In genomic region chr2:203685081-203685621, GRCh38 we compare ENCODE assay signal across 11 cellular contexts. TPM values are rescaled to one million over a fixed set of nuclear protein-coding genes. Genes with fewer than 3 reads are reported as not detected.
DNase-seq lines count a peak whose midpoint lies in the region; ATAC-seq and TF ChIP-seq lines count a peak whose summit lies in the region.
"Had no signal": no experiment of that assay in that cellular context is flagged by ENCODE, and none has a peak within 500 bp of the region (broad histone marks: within the 10 kb centered on the region; RNA-seq: fewer than 3 reads in every experiment).

No MANE protein-coding gene starts in this region.

- no peaks in the 10 kb centered on the region for H3K27me3 ChIP-seq in adrenal gland
- H3K27me3 ChIP-seq in gastroesophageal sphincter = no peaks in the 10 kb centered on the region
- H3K27me3 ChIP-seq in sigmoid colon = no peaks in the 10 kb centered on the region
- H3K27me3 ChIP-seq: colonic mucosa, neural progenitor cell had no signal

- TF ChIP-seq POLR2A in adrenal gland (IDR thresholded peaks at IDR 0.05) (no peak), gastroesophageal sphincter (IDR thresholded peaks at IDR 0.05) (no peak), sigmoid colon (IDR thresholded peaks at IDR 0.05) (no peak)

- peaks cover 7% of the 10 kb centered on the region for H3K9me3 Mint-ChIP-seq in activated CD4-positive, alpha-beta T cell treated with anti-CD3 and anti-CD28 coated beads, Interleukin-2, amount 10 ng/mL, durations not matched to agents 7 days and 5 days
- no peaks in the 10 kb centered on the region for H3K9me3 Mint-ChIP-seq in CD14-positive monocyte
- H3K9me3 Mint-ChIP-seq in T-helper 2 cell treated with Interferon-gamma antibody and Interleukin-4, amounts not matched to agents 5 μg/mL and 100 μg/mL, for 36 hours = peaks cover 3% of the 10 kb centered on the region

- peak; percentile 56 for ATAC-seq in gastroesophageal sphincter

- H3K36me3 ChIP-seq in adrenal gland (replicated peaks in 1 of 2) = no peaks in the 10 kb centered on the region
- H3K36me3 ChIP-seq in gastroesophageal sphincter = no peaks in the 10 kb centered on the region
- no peaks in the 10 kb centered on the region for H3K36me3 ChIP-seq in sigmoid colon
- H3K36me3 ChIP-seq: colonic mucosa, neural progenitor cell had no signal

- peaks cover 2% of the 10 kb centered on the region for H3K27me3 Mint-ChIP-seq in activated CD4-positive, alpha-beta T cell treated with anti-CD3 and anti-CD28 coated beads, Interleukin-2, amount 10 ng/mL, durations not matched to agents 7 days and 5 days
- H3K27me3 Mint-ChIP-seq in CD14-positive monocyte (ENCODE audit: low read depth in 3 of 3) = no peaks in the 10 kb centered on the region
- no peaks in the 10 kb centered on the region for H3K27me3 Mint-ChIP-seq in T-helper 2 cell treated with Interferon-gamma antibody and Interleukin-4, amounts not matched to agents 5 μg/mL and 100 μg/mL, for 36 hours (ENCODE audit: low read depth)

- TF ChIP-seq EP300 in gastroesophageal sphincter (IDR thresholded peaks at IDR 0.05) (no peak), sigmoid colon (IDR thresholded peaks at IDR 0.05) (no peak)

- no peaks in the 10 kb centered on the region for H3K9me3 ChIP-seq in adrenal gland (replicated peaks in 1 of 3)
- no peaks in the 10 kb centered on the region for H3K9me3 ChIP-seq in gastroesophageal sphincter
- H3K9me3 ChIP-seq in sigmoid colon = no peaks in the 10 kb centered on the region
- H3K9me3 ChIP-seq: colonic mucosa had no signal

- WGBS in adrenal gland, 4 donors = 60 to 74% (median 68%) methylated on average over 5 of the region's 5 CpGs
- 43 to 49% methylated on average over 5 of the region's 5 CpGs for WGBS in gastroesophageal sphincter (ENCODE audit: low coverage in 1 of 2), 2 donors
- 84 to 87% methylated on average over 5 of the region's 5 CpGs for WGBS in sigmoid colon, 2 donors

- peak overlapping the region in 4 of 5 donors; percentile 41 to 91 (median 66) for H3K27ac ChIP-seq in adrenal gland
- H3K27ac ChIP-seq in gastroesophageal sphincter = peak overlapping the region; percentile 56 to 72 (median 58)
- peak overlapping the region; percentile 21 to 76 (median 32) for H3K27ac ChIP-seq in sigmoid colon
- H3K27ac ChIP-seq: colonic mucosa, neural progenitor cell had no signal

- DNase-seq in Daoy (ENCODE audit: low read depth) = peak; percentile 72
- peak in 2 of 7 donors; percentile 19 to 33 for DNase-seq in adrenal gland
- no peak for DNase-seq in sigmoid colon
- no peak for DNase-seq in activated CD4-positive, alpha-beta T cell treated with anti-CD3 and anti-CD28 coated beads, Interleukin-2, amount 10 ng/mL, durations not matched to agents 7 days and 5 days
- no peak for DNase-seq in NCI-H2171 (lab: John Stamatoyannopoulos, UW)
- no peak for DNase-seq in CD14-positive monocyte (ENCODE audit: low spot score)
- no peak for DNase-seq in T-helper 2 cell treated with Interferon-gamma antibody and Interleukin-4, amounts not matched to agents 5 μg/mL and 100 μg/mL, for 36 hours (ENCODE audit: low spot score)
- DNase-seq: colonic mucosa, NCI-H2227 treated with DMSO at 0.1 percent for 48 hours had no signal

- H3K4me1 Mint-ChIP-seq in activated CD4-positive, alpha-beta T cell treated with anti-CD3 and anti-CD28 coated beads, Interleukin-2, amount 10 ng/mL, durations not matched to agents 7 days and 5 days = peaks cover 31% of the 10 kb centered on the region
- H3K4me1 Mint-ChIP-seq in CD14-positive monocyte = peaks cover 60% of the 10 kb centered on the region
- peaks cover 28% of the 10 kb centered on the region for H3K4me1 Mint-ChIP-seq in T-helper 2 cell treated with Interferon-gamma antibody and Interleukin-4, amounts not matched to agents 5 μg/mL and 100 μg/mL, for 36 hours (ENCODE audit: low read depth)

- CTCF ChIA-PET in activated CD4-positive, alpha-beta T cell treated with anti-CD3 and anti-CD28 coated beads, Interleukin-2, amount 10 ng/mL, durations not matched to agents 7 days and 5 days (lab: Charles Lee) = interaction anchor here (0.6 kb wide), 1 partner anchor 163 kb away, joined by 4 read pairs; no protein-coding TSS in a partner anchor

- no peak overlapping the region for H3K27ac Mint-ChIP-seq in activated CD4-positive, alpha-beta T cell treated with anti-CD3 and anti-CD28 coated beads, Interleukin-2, amount 10 ng/mL, durations not matched to agents 7 days and 5 days
- H3K27ac Mint-ChIP-seq in CD14-positive monocyte = no peak overlapping the region
- H3K27ac Mint-ChIP-seq in T-helper 2 cell treated with Interferon-gamma antibody and Interleukin-4, amounts not matched to agents 5 μg/mL and 100 μg/mL, for 36 hours = no peak overlapping the region
- H3K27ac Mint-ChIP-seq: neural progenitor cell had no signal

- TF ChIP-seq CTCF in adrenal gland (IDR thresholded peaks at IDR 0.05) (no peak), gastroesophageal sphincter (IDR thresholded peaks at IDR 0.05) (no peak), sigmoid colon (IDR thresholded peaks at IDR 0.05) (no peak), CD14-positive monocyte (IDR thresholded peaks at IDR 0.05) (no peak)

- POLR2A ChIA-PET in activated CD4-positive, alpha-beta T cell treated with anti-CD3 and anti-CD28 coated beads, Interleukin-2, amount 10 ng/mL, durations not matched to agents 7 days and 5 days (lab: Charles Lee) = no interaction called here

- no peak overlapping the region for H3K4me3 Mint-ChIP-seq in activated CD4-positive, alpha-beta T cell treated with anti-CD3 and anti-CD28 coated beads, Interleukin-2, amount 10 ng/mL, durations not matched to agents 7 days and 5 days
- H3K4me3 Mint-ChIP-seq in CD14-positive monocyte = no peak overlapping the region
- no peak overlapping the region for H3K4me3 Mint-ChIP-seq in T-helper 2 cell treated with Interferon-gamma antibody and Interleukin-4, amounts not matched to agents 5 μg/mL and 100 μg/mL, for 36 hours
- H3K4me3 Mint-ChIP-seq: neural progenitor cell had no signal

- H3K4me1 ChIP-seq in adrenal gland (replicated peaks in 1 of 2) (peaks cover under 1 to 80% of the 10 kb centered on the region in 2 donors), gastroesophageal sphincter (peaks cover 11 to 78% (median 34%) of the 10 kb centered on the region in 3 donors), sigmoid colon (peaks cover 0 to 33% (median 26%) of the 10 kb centered on the region in 4 donors)
- H3K4me1 ChIP-seq: colonic mucosa had no signal

- H3K36me3 Mint-ChIP-seq in activated CD4-positive, alpha-beta T cell treated with anti-CD3 and anti-CD28 coated beads, Interleukin-2, amount 10 ng/mL, durations not matched to agents 7 days and 5 days (ENCODE audit: low read depth) = peaks cover 5% of the 10 kb centered on the region
- no peaks in the 10 kb centered on the region for H3K36me3 Mint-ChIP-seq in CD14-positive monocyte
- no peaks in the 10 kb centered on the region for H3K36me3 Mint-ChIP-seq in T-helper 2 cell treated with Interferon-gamma antibody and Interleukin-4, amounts not matched to agents 5 μg/mL and 100 μg/mL, for 36 hours (ENCODE audit: low read depth)

- intact Hi-C loops in adrenal gland (cut with DNase I) (no loop called here), sigmoid colon (cut with DNase I) (no loop called here), CD14-positive monocyte (cut with micrococcal nuclease) (no loop called here)

- no peak overlapping the region for H3K4me3 ChIP-seq in adrenal gland
- no peak overlapping the region for H3K4me3 ChIP-seq in gastroesophageal sphincter
- H3K4me3 ChIP-seq in sigmoid colon = no peak overlapping the region
- H3K4me3 ChIP-seq: colonic mucosa, neural progenitor cell had no signal

RNA-seq across cellular contexts. Expression of gene CD28, which starts 21.3 kb away (rescaled TPM):
- not detected in 2 replicates for total RNA-seq in Daoy (2014; rRNA removed; shearing (Covaris generic))
- total RNA-seq in adrenal gland (1 to 10 TPM in 1 of 8 donors, under 1 TPM in 6, not detected in 1; 0.14 to 1.4 (median 0.61) TPM), gastroesophageal sphincter (1 to 10 TPM in 2 of 4 donors, under 1 TPM in 2; 0.19 to 2.3 (median 1.4) TPM), sigmoid colon (1 to 10 TPM in 2 of 4 donors, under 1 TPM in 2; 0.28 to 2.9 (median 0.95) TPM)
- polyA plus RNA-seq in adrenal gland (under 1 TPM; 0.08 to 0.13 (median 0.09) TPM), sigmoid colon (1 to 10 TPM in 2 of 3 donors, under 1 TPM in 1; under 0.01 to 6.2 (median 2.5) TPM), CD14-positive monocyte (under 1 TPM; 0.09 to 0.21 TPM)
- 100 to 1,000 TPM; 151 to 163 TPM for total RNA-seq in activated CD4-positive, alpha-beta T cell treated with anti-CD3 and anti-CD28 coated beads, Interleukin-2, amount 10 ng/mL, durations not matched to agents 7 days and 5 days

Comparison
In these comparisons a context has a peak if more than half of its experiments do, and no peak if none do; other contexts are left out.
1. RNA of gene CD28, which starts 21.3 kb away (total RNA-seq): 151 to 163 TPM in activated CD4-positive, alpha-beta T cell treated with anti-CD3 and anti-CD28 coated beads, Interleukin-2, amount 10 ng/mL, durations not matched to agents 7 days and 5 days; 0.19 to 2.3 TPM in gastroesophageal sphincter, 0.28 to 2.9 TPM in sigmoid colon, 0.14 to 1.4 TPM in adrenal gland and not detected in Daoy; every median in the first group is over 10 times any median in the second.
2. Peak in every context shown above with its lines, with median percentiles within 50 percentile points of each other: H3K27ac ChIP-seq.